13 cellular contexts compared by ENCODE assay signal in the genomic region with DNA sequence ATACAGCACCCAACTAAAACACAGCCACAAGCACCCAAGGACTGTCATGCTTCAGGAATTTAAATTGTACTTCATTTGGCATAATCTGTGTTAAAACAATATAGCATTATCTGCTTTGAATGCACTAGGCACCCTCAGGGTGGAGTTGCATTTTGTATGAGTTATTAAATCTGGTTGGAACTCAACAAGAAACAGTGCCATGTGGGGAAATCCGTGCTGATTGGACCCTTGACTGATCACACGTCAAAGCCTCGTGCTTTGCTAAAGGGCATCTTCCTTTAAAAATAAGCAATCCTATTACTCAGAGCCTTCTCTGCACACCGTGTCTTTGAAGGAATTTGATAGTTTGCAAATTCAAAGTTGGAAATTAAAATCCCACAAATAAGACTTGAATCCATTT. TPM values are rescaled to one million over a fixed set of nuclear protein-coding genes. Genes with fewer than 3 reads are reported as not detected.
DNase-seq lines count a peak whose midpoint lies in the region; ATAC-seq and TF ChIP-seq lines count a peak whose summit lies in the region.
"Had no signal": no experiment of that assay in that cellular context is flagged by ENCODE, and none has a peak within 500 bp of the region (broad histone marks: within the 10 kb centered on the region; RNA-seq: fewer than 3 reads in every experiment).

No MANE protein-coding gene starts in this region.

- H3K27me3 ChIP-seq in endodermal cell (ENCODE audit: control insufficient read depth, insufficient read depth, low read length, poor library complexity, severe bottlenecking): no peaks in the 10 kb centered on the region

- no peak overlapping the region for H3K9ac ChIP-seq in endodermal cell (ENCODE audit: extremely low read depth, low read length, poor library complexity, severe bottlenecking)

- DNase-seq in AG09309 (ENCODE audit: low read depth): peak; percentile 80
- DNase-seq in NCI-H1048 (lab: John Stamatoyannopoulos, UW): peak; percentile 39
- peak; percentile 16 for DNase-seq in endodermal cell
- DNase-seq in activated T-cell treated with anti-CD3 and anti-CD28 coated beads for 4 hours: no peak
- no peak for DNase-seq in activated gamma-delta T cell (lab: John Stamatoyannopoulos, UW)
- no peak for DNase-seq in stimulated activated CD4-positive, alpha-beta T cell treated with anti-CD3 and anti-CD28 coated beads, Interleukin-4, amount 100 ng/mL, for 1 hour
- DNase-seq: activated T-cell treated with anti-CD3 and anti-CD28 coated beads, Interleukin-2, amount 50 U/mL, for 4 hours; CD4-positive, CD25-positive, alpha-beta regulatory T cell; cortex of kidney; NCI-H1436; trophoblast cell had no signal

- TF ChIP-seq CTCF in AG09309 (IDR thresholded peaks at IDR 0.05; ENCODE audit: control insufficient read depth, insufficient read depth, low read depth, low read length, missing control alignments) (no peak), endodermal cell (conservative IDR thresholded peaks at IDR 0.05) (no peak), nephron (IDR thresholded peaks at IDR 0.05; ENCODE audit: unreplicated experiment in 3 of 3) (no peak)

- H3K9me3 Mint-ChIP-seq in endodermal cell (peaks cover 5% of the 10 kb centered on the region), nephron (no peaks in the 10 kb centered on the region)
- H3K9me3 Mint-ChIP-seq: activated T-cell treated with anti-CD3 and anti-CD28 coated beads, Interleukin-2, amount 50 U/mL, for 4 hours; CD4-positive, CD25-positive, alpha-beta regulatory T cell had no signal

- no peak overlapping the region for H3K27ac Mint-ChIP-seq in endodermal cell
- H3K27ac Mint-ChIP-seq in nephron: peak overlapping the region; percentile 70 to 96 (median 93)
- H3K27ac Mint-ChIP-seq: CD4-positive, CD25-positive, alpha-beta regulatory T cell had no signal

- H3K4me1 Mint-ChIP-seq in endodermal cell: peaks cover 22% of the 10 kb centered on the region
- peaks cover 36% of the 10 kb centered on the region for H3K4me1 Mint-ChIP-seq in nephron
- H3K4me1 Mint-ChIP-seq: CD4-positive, CD25-positive, alpha-beta regulatory T cell had no signal

- H3K27me3 Mint-ChIP-seq in endodermal cell (ENCODE audit: insufficient read depth) (peaks cover 3% of the 10 kb centered on the region), nephron (ENCODE audit: low read depth) (no peaks in the 10 kb centered on the region)

- H3K27ac ChIP-seq in endodermal cell (ENCODE audit: low read depth, low read length): no peak overlapping the region

- H3K4me3 Mint-ChIP-seq in endodermal cell: no peak overlapping the region
- H3K4me3 Mint-ChIP-seq in nephron: no peak overlapping the region
- H3K4me3 Mint-ChIP-seq: activated T-cell treated with anti-CD3 and anti-CD28 coated beads, Interleukin-2, amount 50 U/mL, for 4 hours; CD4-positive, CD25-positive, alpha-beta regulatory T cell had no signal

- H3K4me3 ChIP-seq in AG09309 (ENCODE audit: control insufficient read depth, low read depth, low read length) (no peak overlapping the region), endodermal cell (ENCODE audit: low read length) (no peak overlapping the region)

- no peaks in the 10 kb centered on the region for H3K9me3 ChIP-seq in endodermal cell (ENCODE audit: control insufficient read depth, low read length)

- peaks cover 8% of the 10 kb centered on the region for H3K4me1 ChIP-seq in endodermal cell (ENCODE audit: control insufficient read depth, insufficient read depth, low read length)

- 69 to 78% methylated on average over 2 to 4 of the region's 4 CpGs for WGBS in endodermal cell (ENCODE audit: insufficient coverage in 1 of 2, insufficient read length in 1 of 2), 2 experiments

- no peaks in the 10 kb centered on the region for H3K36me3 Mint-ChIP-seq in endodermal cell (ENCODE audit: low read depth)
- H3K36me3 Mint-ChIP-seq in nephron (ENCODE audit: low read depth): peaks cover 12% of the 10 kb centered on the region
- H3K36me3 Mint-ChIP-seq: CD4-positive, CD25-positive, alpha-beta regulatory T cell had no signal

- ATAC-seq in HG03280 (IDR thresholded peaks at IDR 0.05; ENCODE audit: unreplicated experiment): no peak
- ATAC-seq: activated T-cell treated with anti-CD3 and anti-CD28 coated beads, Interleukin-2, amount 50 U/mL, for 4 hours had no signal

- H3K36me3 ChIP-seq in endodermal cell (ENCODE audit: control insufficient read depth, insufficient read depth, low read length): no peaks in the 10 kb centered on the region

RNA-seq across cellular contexts. Expression of gene IGFBP7, which starts 35.4 kb away (rescaled TPM):
- total RNA-seq in endodermal cell: 1 to 10 TPM in 1 of 2 donors, not detected in 1; 1.1 TPM
- 31.0 TPM for polyA plus RNA-seq in endodermal cell (2013, experiment 1 of 2)
- 50.6 TPM for polyA plus RNA-seq in endodermal cell (2013, experiment 2 of 2)

Comparison
In these comparisons a context has a peak if more than half of its experiments do, and no peak if none do; other contexts are left out.
1. DNase-seq: peak in AG09309 (single experiment), NCI-H1048 (single experiment) and endodermal cell (single experiment); none in activated T-cell treated with anti-CD3 and anti-CD28 coated beads for 4 hours (single experiment), activated gamma-delta T cell (single experiment) and stimulated activated CD4-positive, alpha-beta T cell treated with anti-CD3 and anti-CD28 coated beads, Interleukin-4, amount 100 ng/mL, for 1 hour (single experiment).